In the genomic region with DNA sequence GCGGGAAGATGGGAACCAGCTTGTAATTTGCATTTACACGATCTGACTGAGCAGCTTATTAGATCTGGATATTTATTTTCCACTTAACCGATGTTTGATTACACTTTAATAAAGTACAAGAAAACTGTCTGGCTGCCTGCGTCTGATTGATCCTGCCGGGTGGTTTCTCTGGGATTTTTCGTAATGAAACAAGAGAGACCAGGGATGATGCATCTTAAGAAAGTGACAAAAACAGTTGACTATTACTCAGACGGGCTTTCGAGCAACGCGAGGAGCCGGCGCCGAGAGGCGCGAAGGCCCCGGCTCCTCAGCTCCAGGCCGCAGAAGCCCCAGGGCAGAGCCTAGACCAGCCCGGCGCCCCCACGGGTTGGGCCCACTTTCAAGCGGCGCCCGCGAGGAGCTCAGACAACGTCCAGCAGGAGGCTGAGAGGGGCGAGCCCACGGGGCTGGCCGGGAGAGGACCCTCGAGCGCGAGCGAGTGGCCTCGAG, we compare ENCODE assay signal across 14 cellular contexts.
DNase-seq lines count a peak whose midpoint lies in the region; ATAC-seq, FAIRE-seq and TF ChIP-seq lines count a peak whose summit lies in the region.
"Had no signal": no experiment of that assay in that cellular context is flagged by ENCODE, and none has a peak within 500 bp of the region (broad histone marks: within the 10 kb centered on the region; RNA-seq: fewer than 3 reads in every experiment).

No MANE protein-coding gene starts in this region.

- H3K9me3 Mint-ChIP-seq in activated T-helper 17 cell treated with anti-CD3 and anti-CD28 coated beads, Interleukin-2, amount 50 U/mL, for 72 hours, result no peaks in the 10 kb centered on the region

- H3K27ac ChIP-seq in iPS-18a (ENCODE audit: low read length), result no peak overlapping the region
- H3K27ac ChIP-seq in spleen, result no peak overlapping the region
- H3K27ac ChIP-seq: parathyroid adenoma had no signal

- 8 to 21% (median 12%) methylated on average over 17 to 33 of the region's 33 CpGs for WGBS in spleen, 5 donors

- peaks cover 63% of the 10 kb centered on the region for H3K4me1 ChIP-seq in iPS-18a (ENCODE audit: control insufficient read depth, low read depth, low read length)
- peaks cover 12 to 28% (median 26%) of the 10 kb centered on the region in 6 donors for H3K4me1 ChIP-seq in spleen
- H3K4me1 ChIP-seq in BE2C, result no peaks in the 10 kb centered on the region
- H3K4me1 ChIP-seq: parathyroid adenoma had no signal

- H3K36me3 ChIP-seq in iPS-18a (ENCODE audit: control insufficient read depth, low read depth, low read length) (no peaks in the 10 kb centered on the region), spleen (no peaks in the 10 kb centered on the region), BE2C (no peaks in the 10 kb centered on the region)

- H3K4me3 Mint-ChIP-seq in activated T-helper 17 cell treated with anti-CD3 and anti-CD28 coated beads, Interleukin-2, amount 50 U/mL, for 72 hours, result peak overlapping the region; percentile 33

- H3K27me3 ChIP-seq in iPS-18a (ENCODE audit: control insufficient read depth, insufficient read depth, low read length) (peaks cover 92% of the 10 kb centered on the region), spleen (replicated peaks in 1 of 7) (peaks cover 2 to 100% (median 80%) of the 10 kb centered on the region in 7 donors), BE2C (peaks cover 40% of the 10 kb centered on the region)

- no peak for DNase-seq in activated CD4-positive, CD25-positive, alpha-beta regulatory T cell (lab: John Stamatoyannopoulos, UW)
- no peak for DNase-seq in spleen
- no peak for DNase-seq in BE2C
- no peak for DNase-seq in H54 (ENCODE audit: insufficient read length, low spot score)
- no peak for DNase-seq in GM19238 (ENCODE audit: insufficient read length, low spot score)
- DNase-seq: 8988T, GDM1 had no signal

- intact Hi-C loops in spleen (cut with DNase I; ENCODE audit: low total_unique reads), result no loop called here

- TF ChIP-seq CTCF in spleen (IDR thresholded peaks at IDR 0.05 in 8 of 11, conservative IDR thresholded peaks at IDR 0.05 in 3 of 11), result no peak
- no peak for TF ChIP-seq CTCF in BE2C (IDR thresholded peaks at IDR 0.05; ENCODE audit: low read depth, low read length)

- no peak for TF ChIP-seq POLR2A in spleen (IDR thresholded peaks at IDR 0.05)
- TF ChIP-seq POLR2A in H54 (IDR thresholded peaks at IDR 0.05; ENCODE audit: low read depth, low read length), result no peak

- peaks cover 7% of the 10 kb centered on the region for H3K36me3 Mint-ChIP-seq in activated T-helper 17 cell treated with anti-CD3 and anti-CD28 coated beads, Interleukin-2, amount 50 U/mL, for 72 hours (ENCODE audit: low read depth)

- peak overlapping the region; percentile 14 for H3K4me3 ChIP-seq in iPS-18a (ENCODE audit: low read length)
- peak overlapping the region in 5 of 8 donors; percentile 26 to 66 (median 30) for H3K4me3 ChIP-seq in spleen
- no peak overlapping the region for H3K4me3 ChIP-seq in BE2C (ENCODE audit: low read depth, low read length)

- no peak overlapping the region for H3K27ac Mint-ChIP-seq in activated T-helper 17 cell treated with anti-CD3 and anti-CD28 coated beads, Interleukin-2, amount 50 U/mL, for 72 hours

- no peak for FAIRE-seq in H54 (lab: Jason Lieb, UNC)
- FAIRE-seq: bronchial epithelial cell, GM19239, TTC549 had no signal

- H3K27me3 Mint-ChIP-seq in activated T-helper 17 cell treated with anti-CD3 and anti-CD28 coated beads, Interleukin-2, amount 50 U/mL, for 72 hours, result peaks cover 74% of the 10 kb centered on the region

- peak; percentile 40 to 43 for ATAC-seq in activated CD4-positive, CD25-positive, alpha-beta regulatory T cell treated with anti-CD3 and anti-CD28 coated beads, Interleukin-2, amount 50 U/mL, for 24 hours
- ATAC-seq in activated T-helper 17 cell treated with anti-CD3 and anti-CD28 coated beads, Interleukin-2, amount 50 U/mL, for 72 hours (replicated peaks), result peak; percentile 72

- peaks cover 6% of the 10 kb centered on the region for H3K4me1 Mint-ChIP-seq in activated T-helper 17 cell treated with anti-CD3 and anti-CD28 coated beads, Interleukin-2, amount 50 U/mL, for 72 hours

- no peak overlapping the region for H3K9ac ChIP-seq in iPS-18a (ENCODE audit: low read length)
- H3K9ac ChIP-seq: parathyroid adenoma had no signal

- H3K9me3 ChIP-seq in iPS-18a (ENCODE audit: control insufficient read depth, low read depth, low read length) (no peaks in the 10 kb centered on the region), spleen (peaks cover 0 to 3% (median 0%) of the 10 kb centered on the region in 8 donors), BE2C (no peaks in the 10 kb centered on the region)
